In the genomic region with DNA sequence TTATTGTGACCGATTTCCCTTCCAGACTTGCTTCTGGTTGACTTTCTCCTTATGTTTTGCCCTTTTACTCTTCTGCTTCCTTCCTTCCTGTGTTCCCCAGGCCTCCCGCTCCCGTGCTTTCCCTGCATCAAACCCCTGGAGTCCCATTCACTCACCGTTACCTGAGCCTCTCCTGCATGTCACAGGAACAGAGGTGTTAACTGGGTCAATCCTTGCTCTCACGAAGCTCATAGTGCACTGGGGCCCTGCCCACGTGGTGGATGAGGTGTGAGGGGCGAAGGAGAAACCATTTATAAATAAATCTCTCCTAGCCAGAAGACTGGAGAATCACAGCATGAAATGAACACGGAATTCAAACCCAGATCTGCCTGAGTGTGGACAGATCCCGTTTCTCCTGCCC, we compare ENCODE assay signal across 24 cellular contexts.
"Had no signal": no experiment of that assay in that cellular context is flagged by ENCODE, and none has a peak within 500 bp of the region (broad histone marks: within the 10 kb centered on the region; RNA-seq: fewer than 3 reads in every experiment).

No MANE protein-coding gene starts in this region.

- H3K27me3 ChIP-seq: MG63, SJSA1 had no signal

- FAIRE-seq: HTR-8/SVneo, RCC 7860 had no signal

- H3K4me3 ChIP-seq: MG63, SJSA1, SK-N-MC had no signal

- H3K27ac ChIP-seq: HL-60, SJSA1, SK-N-MC had no signal

- H3K27ac Mint-ChIP-seq: IgD-negative memory B cell had no signal

- DNase-seq: Karpas-422, KG1, MG63, NCI-H1092, NCI-H1105 treated with DMSO at 0.1 percent for 48 hours, NCI-H1417 treated with DMSO at 0.1 percent for 48 hours, NCI-H187 treated with DMSO at 0.1 percent for 48 hours, NCI-H2029 treated with DMSO at 0.1 percent for 48 hours, NCI-H2171, NCI-H226, NCI-H446, NCI-H510A, NCI-H524 treated with DMSO at 0.1 percent for 48 hours, NCI-H69, NCI-H774, Right ventricle myocardium superior, RPMI8226, SIG-M5 had no signal

- H3K4me1 Mint-ChIP-seq: IgD-negative memory B cell had no signal

- H3K4me3 Mint-ChIP-seq: IgD-negative memory B cell had no signal

- H3K36me3 ChIP-seq: MG63, SJSA1 had no signal

- H3K9me3 ChIP-seq: MG63, SJSA1 had no signal

- H3K27me3 Mint-ChIP-seq: IgD-negative memory B cell had no signal

- H3K4me1 ChIP-seq: SJSA1 had no signal
